Comparison of ENCODE assay signal across 17 cellular contexts in genomic region chr20:2460752-2461424, GRCh38. TPM values are rescaled to one million over a fixed set of nuclear protein-coding genes. Genes with fewer than 3 reads are reported as not detected.
DNase-seq lines count a peak whose midpoint lies in the region; ATAC-seq, FAIRE-seq and TF ChIP-seq lines count a peak whose summit lies in the region.
"Had no signal": no experiment of that assay in that cellular context is flagged by ENCODE, and none has a peak within 500 bp of the region (broad histone marks: within the 10 kb centered on the region; RNA-seq: fewer than 3 reads in every experiment).

No MANE protein-coding gene starts in this region.

- H4K20me1 ChIP-seq in K562 (replicated peaks; ENCODE audit: control insufficient read depth, insufficient read depth, low read length) = peaks cover 3% of the 10 kb centered on the region; the same call in 1 of the 2 replicates

- POLR2A ChIA-PET in K562 (lab: Yijun Ruan, JAX) = interaction anchor here (1.1 to 1.8 kb wide), 3 partner anchors 9 to 203 kb away, joined by 3 to 23 read pairs (median 5); partner anchors contain the start of genes IDH3B, NOP56 and SNRPB

- H3K9me3 ChIP-seq in SK-N-MC (ENCODE audit: low read depth, low read length) = no peaks in the 10 kb centered on the region
- no peaks in the 10 kb centered on the region for H3K9me3 ChIP-seq in K562 (replicated peaks; ENCODE audit: control insufficient read depth, insufficient read depth, low read depth, low read length)
- H3K9me3 ChIP-seq: Caco-2, SJCRH30 had no signal

- H3K4me1 ChIP-seq in K562 (replicated peaks in 1 of 2; ENCODE audit: control insufficient read depth in 2 of 2, insufficient read depth in 2 of 2, low read length in 2 of 2) = no peaks in the 10 kb centered on the region
- H3K4me1 ChIP-seq: SJCRH30 had no signal

- H3K9me3 Mint-ChIP-seq in activated naive CD4-positive, alpha-beta T cell treated with anti-CD3 and anti-CD28 coated beads, Interleukin-2, amount 50 U/mL, for 24 hours = no peaks in the 10 kb centered on the region
- no peaks in the 10 kb centered on the region for H3K9me3 Mint-ChIP-seq in activated naive CD4-positive, alpha-beta T cell treated with anti-CD3 and anti-CD28 coated beads for 36 hours
- H3K9me3 Mint-ChIP-seq: H9 had no signal

- intact Hi-C loops in activated naive CD4-positive, alpha-beta T cell treated with anti-CD3 and anti-CD28 coated beads for 36 hours (cut with micrococcal nuclease) = no loop called here
- intact Hi-C loops in K562 (cut with micrococcal nuclease) = no loop called here

- H3K4me3 Mint-ChIP-seq in activated naive CD4-positive, alpha-beta T cell treated with anti-CD3 and anti-CD28 coated beads, Interleukin-2, amount 50 U/mL, for 24 hours = no peak overlapping the region
- H3K4me3 Mint-ChIP-seq in activated naive CD4-positive, alpha-beta T cell treated with anti-CD3 and anti-CD28 coated beads for 36 hours = no peak overlapping the region
- H3K4me3 Mint-ChIP-seq: H9 had no signal

- no peak for DNase-seq in activated naive CD4-positive, alpha-beta T cell treated with anti-CD3 and anti-CD28 coated beads for 36 hours
- DNase-seq in SK-N-MC (ENCODE audit: low read depth, low spot score) (no peak), K562 (ENCODE audit: extremely low read depth in 1 of 4, low spot score in 3 of 4) (no peak), HK-2 (ENCODE audit: unreplicated experiment) (no peak), AML-193 (lab: John Stamatoyannopoulos, UW) (no peak)
- DNase-seq: Caco-2, DMS53, H9, KG1, NCI-H1048, NCI-H146, NCI-H2081, NCI-H774, RPMI8226, SJCRH30 had no signal

- ATAC-seq in K562 (no peak; the same call in 2 of the 3 replicates), GM18870 (IDR thresholded peaks at IDR 0.05; ENCODE audit: unreplicated experiment) (no peak)

- CTCF ChIA-PET in activated naive CD4-positive, alpha-beta T cell treated with anti-CD3 and anti-CD28 coated beads for 36 hours (lab: Charles Lee) = interaction anchor here (1.0 to 2.2 kb wide), 3 partner anchors 9 to 59 kb away, joined by 3 to 7 read pairs (median 4); partner anchors contain the start of gene SNRPB
- CTCF ChIA-PET in K562 (lab: Yijun Ruan, JAX; ENCODE audit: low intra/inter-chr PET ratio) = no interaction called here

- no peak overlapping the region for H3K4me2 ChIP-seq in K562 (ENCODE audit: insufficient read depth, low read length)

- H2AFZ ChIP-seq in K562 (ENCODE audit: low read depth, low read length) = no peak overlapping the region

- H3K79me2 ChIP-seq in K562 (ENCODE audit: control insufficient read depth, insufficient read depth, low read length) = peaks cover 5% of the 10 kb centered on the region; the same call in 2 of the 3 replicates

- TF ChIP-seq POLR2A in K562 (conservative IDR thresholded peaks at IDR 0.05) = no peak

- H3K27ac Mint-ChIP-seq in activated naive CD4-positive, alpha-beta T cell treated with anti-CD3 and anti-CD28 coated beads, Interleukin-2, amount 50 U/mL, for 24 hours = peak overlapping the region; percentile 43
- H3K27ac Mint-ChIP-seq in activated naive CD4-positive, alpha-beta T cell treated with anti-CD3 and anti-CD28 coated beads for 36 hours = no peak overlapping the region
- H3K27ac Mint-ChIP-seq: H9 had no signal

- no peak for TF ChIP-seq RAD21 in K562 (CRISPR knock-in tag; conservative IDR thresholded peaks at IDR 0.05 in 1 of 2, IDR thresholded peaks at IDR 0.05 in 1 of 2)

- FAIRE-seq in K562 (lab: Jason Lieb, UNC) = no peak

- peaks cover 5% of the 10 kb centered on the region for H3K9me1 ChIP-seq in K562 (ENCODE audit: control insufficient read depth, insufficient read depth, low read length)

- peaks cover 27% of the 10 kb centered on the region for H3K4me1 Mint-ChIP-seq in activated naive CD4-positive, alpha-beta T cell treated with anti-CD3 and anti-CD28 coated beads, Interleukin-2, amount 50 U/mL, for 24 hours
- peaks cover 38% of the 10 kb centered on the region for H3K4me1 Mint-ChIP-seq in activated naive CD4-positive, alpha-beta T cell treated with anti-CD3 and anti-CD28 coated beads for 36 hours (ENCODE audit: low read depth)
- H3K4me1 Mint-ChIP-seq: H9 had no signal

- H3K36me3 ChIP-seq in SK-N-MC (ENCODE audit: insufficient read depth, low read length) (peaks cover 74% of the 10 kb centered on the region), K562 (ENCODE audit: control insufficient read depth, insufficient read depth, low read length) (peaks cover 62% of the 10 kb centered on the region)

- in situ Hi-C loops in K562 (cut with MboI) = loop anchor here (10.0 kb wide), 1 partner anchor 184 kb away; no protein-coding TSS in a partner anchor

- H3K4me3 ChIP-seq in SK-N-MC (no peak overlapping the region), K562 (no peak overlapping the region)
- H3K4me3 ChIP-seq: SJCRH30 had no signal

- no peaks in the 10 kb centered on the region for H3K27me3 Mint-ChIP-seq in activated naive CD4-positive, alpha-beta T cell treated with anti-CD3 and anti-CD28 coated beads, Interleukin-2, amount 50 U/mL, for 24 hours
- H3K27me3 Mint-ChIP-seq in activated naive CD4-positive, alpha-beta T cell treated with anti-CD3 and anti-CD28 coated beads for 36 hours (ENCODE audit: low read depth) = no peaks in the 10 kb centered on the region

- H3K27me3 ChIP-seq in K562 (ENCODE audit: control insufficient read depth in 2 of 2, insufficient read depth in 2 of 2, low read length in 2 of 2) = no peaks in the 10 kb centered on the region
- H3K27me3 ChIP-seq: SJCRH30 had no signal

- H3K9ac ChIP-seq in SK-N-MC (ENCODE audit: insufficient read length) (no peak overlapping the region), K562 (ENCODE audit: insufficient read depth in 1 of 2, low read depth in 2 of 2, low read length in 2 of 2) (no peak overlapping the region)

- WGBS in K562 (ENCODE audit: insufficient coverage, low coverage, missing lambda C conversion rate) = 85% methylated on average over 4 of the region's 4 CpGs

- H3K27ac ChIP-seq in SK-N-MC (0 out of 2 replicates have a peak overlapping the region, but pooled peaks have one; percentile 3), K562 (ENCODE audit: extremely low read depth, low read depth, low read length) (no peak overlapping the region)
- H3K27ac ChIP-seq: SJCRH30 had no signal

- TF ChIP-seq CTCF in K562 (IDR thresholded peaks at IDR 0.05 in 2 of 3, conservative IDR thresholded peaks at IDR 0.05 in 1 of 3; ENCODE audit: insufficient read depth in 2 of 3, low read depth in 1 of 3, low read length in 3 of 3) = no peak

- no TSS peak for BruUV-seq in K562 (replicated peaks; lab: Mats Ljungman, UMichigan)

- peaks cover 30% of the 10 kb centered on the region for H3K36me3 Mint-ChIP-seq in activated naive CD4-positive, alpha-beta T cell treated with anti-CD3 and anti-CD28 coated beads, Interleukin-2, amount 50 U/mL, for 24 hours
- H3K36me3 Mint-ChIP-seq in activated naive CD4-positive, alpha-beta T cell treated with anti-CD3 and anti-CD28 coated beads for 36 hours (ENCODE audit: low read depth) = peaks cover 68% of the 10 kb centered on the region

- no peak for TF ChIP-seq EP300 in K562 (IDR thresholded peaks at IDR 0.05; ENCODE audit: low read length)

TF ChIP-seq in K562, 482 proteins besides CTCF, POLR2A, EP300 and RAD21 (continues in another document):
- TF ChIP-seq PML (IDR thresholded peaks at IDR 0.05; ENCODE audit: low read length) = peak; percentile 19; the same call in 1 of the 2 replicates

RNA-seq across cellular contexts. Expression of gene SNRPB, which starts 9.7 kb away (rescaled TPM):
- 100 to 1,000 TPM; 422 to 431 TPM for total RNA-seq in activated naive CD4-positive, alpha-beta T cell treated with anti-CD3 and anti-CD28 coated beads for 36 hours
- 13.8 and 26.0 TPM in 2 replicates for total RNA-seq in K562 (2011; cell fraction: chromatin; rRNA removed; ENCODE audit: low replicate concordance)
- 47.4 TPM in 2 replicates for total RNA-seq in K562 (2011; cell fraction: nucleolus; rRNA removed)
- total RNA-seq in K562 (2011; cell fraction: nucleoplasm; rRNA removed) = 29.4 and 35.5 TPM in 2 replicates
- 491 and 504 TPM in 2 replicates for total RNA-seq in K562 (2014; rRNA removed)
- total RNA-seq in K562 (2014; rRNA removed; fragmentation: Illumina TruSeq; extraction: Trizol) = 181 and 186 TPM in 2 replicates
- total RNA-seq in K562 (2015; rRNA removed; fragmentation: Illumina TruSeq; extraction: Trizol) = 277 and 293 TPM in 2 replicates
- total RNA-seq in K562 (2021) = 428 and 431 TPM in 2 replicates
- polyA plus RNA-seq in K562 (2011; rRNA removed) = 266 and 369 TPM in 2 replicates
- polyA plus RNA-seq in K562 (2011; cell fraction: cytosol; rRNA removed) = 371 and 530 TPM in 2 replicates
- polyA plus RNA-seq in K562 (2011; cell fraction: nucleus; rRNA removed) = 158 and 219 TPM in 2 replicates
- polyA plus RNA-seq in K562 (2012) = 207 and 262 TPM in 2 replicates
- polyA plus RNA-seq in K562 (2014; fragmentation: Illumina TruSeq; extraction: Trizol) = 186 and 337 TPM in 2 replicates
- polyA plus RNA-seq in K562 (2014; fragmentation: Nextera tagmentation; extraction: Ambion mirVana) = 10 to 100 TPM; 13.1 to 65.7 TPM
- 488 and 615 TPM in 2 replicates for polyA plus RNA-seq in K562 (2014; rRNA removed)
- 96.2 and 112 TPM in 2 replicates for polyA minus RNA-seq in K562 (2011; rRNA and poly(A)+ RNA removed)
- polyA minus RNA-seq in K562 (2011; cell fraction: cytosol; rRNA and poly(A)+ RNA removed) = 87.8 and 116 TPM in 2 replicates
- 22.9 and 56.0 TPM in 2 replicates for polyA minus RNA-seq in K562 (2011; cell fraction: nucleus; rRNA and poly(A)+ RNA removed)

RNA-seq across cellular contexts. Expression of gene ZNF343, which starts 47.8 kb away (rescaled TPM):
- 1 to 10 TPM; 5.3 to 5.7 TPM for total RNA-seq in activated naive CD4-positive, alpha-beta T cell treated with anti-CD3 and anti-CD28 coated beads for 36 hours
- total RNA-seq in K562 (2011; cell fraction: chromatin; rRNA removed; ENCODE audit: low replicate concordance) = 12.5 and 18.7 TPM in 2 replicates
- 6.0 and 10.8 TPM in 2 replicates for total RNA-seq in K562 (2011; cell fraction: nucleolus; rRNA removed)
- total RNA-seq in K562 (2011; cell fraction: nucleoplasm; rRNA removed) = 11.1 and 11.7 TPM in 2 replicates
- total RNA-seq in K562 (2014; rRNA removed) = 5.4 and 6.7 TPM in 2 replicates
- 8.8 and 9.8 TPM in 2 replicates for total RNA-seq in K562 (2014; rRNA removed; fragmentation: Illumina TruSeq; extraction: Trizol)
- 8.7 and 9.3 TPM in 2 replicates for total RNA-seq in K562 (2015; rRNA removed; fragmentation: Illumina TruSeq; extraction: Trizol)
- total RNA-seq in K562 (2021) = 6.1 and 6.3 TPM in 2 replicates
- polyA plus RNA-seq in K562 (2011; rRNA removed) = 8.0 and 12.0 TPM in 2 replicates
- 3.7 and 8.3 TPM in 2 replicates for polyA plus RNA-seq in K562 (2011; cell fraction: cytosol; rRNA removed)
- polyA plus RNA-seq in K562 (2011; cell fraction: nucleus; rRNA removed) = 12.3 and 19.1 TPM in 2 replicates
- polyA plus RNA-seq in K562 (2012) = 3.2 and 5.5 TPM in 2 replicates
- 7.8 and 8.2 TPM in 2 replicates for polyA plus RNA-seq in K562 (2014; fragmentation: Illumina TruSeq; extraction: Trizol)
- polyA plus RNA-seq in K562 (2014; fragmentation: Nextera tagmentation; extraction: Ambion mirVana) = 1 to 10 TPM; 1.4 to 4.0 TPM
- 4.7 and 6.4 TPM in 2 replicates for polyA plus RNA-seq in K562 (2014; rRNA removed)
- 14.2 and 24.0 TPM in 2 replicates for polyA minus RNA-seq in K562 (2011; rRNA and poly(A)+ RNA removed)
- polyA minus RNA-seq in K562 (2011; cell fraction: cytosol; rRNA and poly(A)+ RNA removed) = 3.1 and 5.5 TPM in 2 replicates
- 5.9 and 15.3 TPM in 2 replicates for polyA minus RNA-seq in K562 (2011; cell fraction: nucleus; rRNA and poly(A)+ RNA removed)
